Comparison of ENCODE assay signal across 24 cellular contexts in the genomic region with DNA sequence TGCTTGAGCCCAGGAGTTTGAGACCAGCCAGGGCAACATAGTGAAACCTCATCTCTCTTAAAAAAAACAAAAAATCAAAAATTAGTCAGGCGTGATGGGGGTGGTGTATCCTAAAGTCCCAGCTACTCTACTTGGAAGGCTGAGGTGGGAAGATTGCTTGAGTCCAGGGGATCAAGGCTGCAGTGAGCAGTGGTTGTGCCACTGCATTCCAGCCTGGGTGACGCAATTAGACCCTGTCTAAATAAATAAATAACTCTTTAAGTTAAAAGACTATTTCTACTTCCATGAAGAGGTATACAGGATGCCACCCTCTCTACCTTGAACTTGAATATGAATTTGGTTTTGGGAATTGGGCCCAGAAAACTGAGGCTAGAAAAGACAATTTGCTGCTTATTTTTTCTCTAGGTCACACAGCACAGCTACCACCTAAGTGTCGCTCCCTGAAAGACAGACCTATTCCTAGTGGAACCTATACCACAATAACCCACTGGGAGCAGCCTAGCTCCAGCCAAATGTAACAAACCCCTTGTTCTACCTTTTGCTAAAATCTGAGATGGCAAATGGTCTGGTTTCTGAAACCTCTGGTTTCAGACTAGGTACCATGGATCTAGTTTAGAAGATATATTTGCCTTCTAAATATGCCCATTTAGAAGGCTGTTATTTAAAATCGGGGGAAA. TPM values are rescaled to one million over a fixed set of nuclear protein-coding genes. Genes with fewer than 3 reads are reported as not detected.
DNase-seq lines count a peak whose midpoint lies in the region; ATAC-seq and TF ChIP-seq lines count a peak whose summit lies in the region.
"Had no signal": no experiment of that assay in that cellular context is flagged by ENCODE, and none has a peak within 500 bp of the region (broad histone marks: within the 10 kb centered on the region; RNA-seq: fewer than 3 reads in every experiment).

No MANE protein-coding gene starts in this region.

- H3K27me3 Mint-ChIP-seq in progenitor cell of endocrine pancreas, result no peaks in the 10 kb centered on the region
- H3K27me3 Mint-ChIP-seq in activated naive CD8-positive, alpha-beta T cell treated with anti-CD3 and anti-CD28 coated beads for 36 hours, result no peaks in the 10 kb centered on the region
- H3K27me3 Mint-ChIP-seq: activated T-cell treated with anti-CD3 and anti-CD28 coated beads, Interleukin-2, amount 50 U/mL, for 24 hours had no signal

- H3K4me1 Mint-ChIP-seq in progenitor cell of endocrine pancreas (ENCODE audit: low read depth), result peaks cover 6% of the 10 kb centered on the region
- H3K4me1 Mint-ChIP-seq in activated naive CD8-positive, alpha-beta T cell treated with anti-CD3 and anti-CD28 coated beads for 36 hours, result no peaks in the 10 kb centered on the region
- H3K4me1 Mint-ChIP-seq: nephron had no signal

- no peak overlapping the region for H3K27ac Mint-ChIP-seq in progenitor cell of endocrine pancreas
- no peak overlapping the region for H3K27ac Mint-ChIP-seq in activated naive CD8-positive, alpha-beta T cell treated with anti-CD3 and anti-CD28 coated beads for 36 hours
- H3K27ac Mint-ChIP-seq: activated T-cell treated with anti-CD3 and anti-CD28 coated beads, Interleukin-2, amount 50 U/mL, for 24 hours; nephron had no signal

- no peak overlapping the region for H3K4me3 Mint-ChIP-seq in progenitor cell of endocrine pancreas (ENCODE audit: low read depth)
- no peak overlapping the region for H3K4me3 Mint-ChIP-seq in activated naive CD8-positive, alpha-beta T cell treated with anti-CD3 and anti-CD28 coated beads for 36 hours
- H3K4me3 Mint-ChIP-seq: activated T-cell treated with anti-CD3 and anti-CD28 coated beads, Interleukin-2, amount 50 U/mL, for 24 hours; nephron had no signal

- ATAC-seq in HG03280 (IDR thresholded peaks at IDR 0.05; ENCODE audit: unreplicated experiment), result no peak
- ATAC-seq: left ventricle myocardium superior had no signal

- peak; percentile 33 for DNase-seq in NCI-H82 (lab: John Stamatoyannopoulos, UW)
- no peak for DNase-seq in NCI-H82 treated with DMSO at 0.1 percent for 48 hours (lab: John Stamatoyannopoulos, UW; ENCODE audit: unreplicated experiment)
- DNase-seq in OCI-M1 (lab: John Stamatoyannopoulos, UW), result peak; percentile 18
- DNase-seq in epithelial cell of proximal tubule (ENCODE audit: low read depth), result no peak
- DNase-seq in progenitor cell of endocrine pancreas (ENCODE audit: low spot score, unreplicated experiment), result no peak
- DNase-seq in germinal center (ENCODE audit: low spot score), result no peak
- no peak for DNase-seq in activated naive CD8-positive, alpha-beta T cell treated with anti-CD3 and anti-CD28 coated beads for 36 hours
- DNase-seq: ACHN; activated CD4-positive, alpha-beta T cell treated with anti-CD3 and anti-CD28 coated beads for 4 hours; activated T-cell treated with anti-CD3 and anti-CD28 coated beads, Interleukin-2, amount 50 U/mL, for 24 hours; left ventricle myocardium superior; MM.1S; NCI-H2029; NCI-H774; SHP77 treated with DMSO at 0.1 percent for 48 hours; stimulated activated CD4-positive, alpha-beta T cell treated with anti-CD3 and anti-CD28 coated beads, Interleukin-2, amount 100 ng/mL, for 48 hours; stimulated activated CD8-positive, alpha-beta memory T cell treated with anti-CD3 and anti-CD28 coated beads, Interleukin-4, amount 100 ng/mL, for 48 hours; T-helper 2 cell had no signal

- no peak overlapping the region for H3K4me3 ChIP-seq in epithelial cell of proximal tubule (ENCODE audit: low read depth, low read length)
- H3K4me3 ChIP-seq: esophagus muscularis mucosa, hepatocyte, right atrium auricular region, thoracic aorta had no signal

- no peaks in the 10 kb centered on the region for H3K36me3 Mint-ChIP-seq in progenitor cell of endocrine pancreas (ENCODE audit: insufficient read depth)
- no peaks in the 10 kb centered on the region for H3K36me3 Mint-ChIP-seq in activated naive CD8-positive, alpha-beta T cell treated with anti-CD3 and anti-CD28 coated beads for 36 hours

- no peaks in the 10 kb centered on the region for H3K9me3 Mint-ChIP-seq in progenitor cell of endocrine pancreas (ENCODE audit: low read depth)
- H3K9me3 Mint-ChIP-seq in activated naive CD8-positive, alpha-beta T cell treated with anti-CD3 and anti-CD28 coated beads for 36 hours, result no peaks in the 10 kb centered on the region

- TF ChIP-seq CTCF in epithelial cell of proximal tubule (conservative IDR thresholded peaks at IDR 0.05; ENCODE audit: low read depth, low read length) (peak; percentile 11), progenitor cell of endocrine pancreas (IDR thresholded peaks at IDR 0.05; ENCODE audit: unreplicated experiment) (peak; percentile 26)

RNA-seq across cellular contexts. Expression of gene HMGCLL1, which starts 35.2 kb away (rescaled TPM):
- total RNA-seq in epithelial cell of proximal tubule, result 0.06 and 1.4 TPM in 2 replicates
- total RNA-seq in progenitor cell of endocrine pancreas, result 0.96 and 1.8 TPM in 2 replicates
- not detected for total RNA-seq in activated naive CD8-positive, alpha-beta T cell treated with anti-CD3 and anti-CD28 coated beads for 36 hours
- total RNA-seq: thoracic aorta had no signal

Comparison
In these comparisons a context has a peak if more than half of its experiments do, and no peak if none do; other contexts are left out.
1. DNase-seq: peak in NCI-H82 (single experiment) and OCI-M1 (single experiment); none in NCI-H82 treated with DMSO at 0.1 percent for 48 hours (single experiment), epithelial cell of proximal tubule (single experiment), progenitor cell of endocrine pancreas (single experiment), germinal center (single experiment) and activated naive CD8-positive, alpha-beta T cell treated with anti-CD3 and anti-CD28 coated beads for 36 hours (single experiment).